ENCODE assay signal across 21 cellular contexts in genomic region chr11:117562111-117562510, GRCh38.
"Had no signal": no experiment of that assay in that cellular context is flagged by ENCODE, and none has a peak within 500 bp of the region (broad histone marks: within the 10 kb centered on the region; RNA-seq: fewer than 3 reads in every experiment).

No MANE protein-coding gene starts in this region.

- H3K36me3 Mint-ChIP-seq: activated CD8-positive, alpha-beta memory T cell treated with anti-CD3 and anti-CD28 coated beads, Interleukin-2, amount 10 ng/mL, durations not matched to agents 7 days and 5 days; activated naive CD4-positive, alpha-beta T cell treated with anti-CD3 and anti-CD28 coated beads, Interleukin-2, amount 50 U/mL, for 24 hours; stimulated activated memory B cell treated with anti-CD40 and anti-IgM and Interleukin-4, amounts not matched to agents 10 μg/mL and 1 μg/mL and 100 μg/mL, for 72 hours had no signal

- H3K9me3 Mint-ChIP-seq: activated naive CD4-positive, alpha-beta T cell treated with anti-CD3 and anti-CD28 coated beads, Interleukin-2, amount 50 U/mL, for 24 hours; activated T-helper 2 cell treated with anti-CD3 and anti-CD28 coated beads, Interferon-gamma antibody, Interleukin-2, Interleukin-4, amounts not matched to agents 10 μg/mL and 5 μg/mL and 100 μg/mL, durations not matched to agents 14 hours and 24 hours and 36 hours; central memory CD8-positive, alpha-beta T cell; nephron progenitor cell; stimulated activated memory B cell treated with anti-CD40 and anti-IgM and Interleukin-4, amounts not matched to agents 10 μg/mL and 1 μg/mL and 100 μg/mL, for 72 hours; T-helper 2 cell treated with Interferon-gamma antibody and Interleukin-4, amounts not matched to agents 5 μg/mL and 100 μg/mL, for 36 hours had no signal

- H3K27ac Mint-ChIP-seq: activated CD4-positive, alpha-beta T cell treated with anti-CD3 and anti-CD28 coated beads for 36 hours; activated CD8-positive, alpha-beta memory T cell treated with anti-CD3 and anti-CD28 coated beads, Interleukin-2, amount 10 ng/mL, durations not matched to agents 7 days and 5 days; activated CD8-positive, alpha-beta T cell treated with anti-CD3 and anti-CD28 coated beads, Interleukin-2, amount 10 ng/mL, durations not matched to agents 7 days and 5 days; activated naive CD4-positive, alpha-beta T cell treated with anti-CD3 and anti-CD28 coated beads, Interleukin-2, amount 50 U/mL, for 24 hours; activated T-helper 2 cell treated with anti-CD3 and anti-CD28 coated beads, Interferon-gamma antibody, Interleukin-2, Interleukin-4, amounts not matched to agents 10 μg/mL and 5 μg/mL and 100 μg/mL, durations not matched to agents 14 hours and 24 hours and 36 hours; nephron progenitor cell; stimulated activated memory B cell treated with anti-CD40 and anti-IgM and Interleukin-4, amounts not matched to agents 10 μg/mL and 1 μg/mL and 100 μg/mL, for 72 hours; T-helper 2 cell treated with Interferon-gamma antibody and Interleukin-4, amounts not matched to agents 5 μg/mL and 100 μg/mL, for 36 hours had no signal

- H3K4me1 Mint-ChIP-seq: activated CD4-positive, alpha-beta T cell treated with anti-CD3 and anti-CD28 coated beads for 36 hours; activated CD8-positive, alpha-beta memory T cell treated with anti-CD3 and anti-CD28 coated beads, Interleukin-2, amount 10 ng/mL, durations not matched to agents 7 days and 5 days; activated naive CD4-positive, alpha-beta T cell treated with anti-CD3 and anti-CD28 coated beads, Interleukin-2, amount 50 U/mL, for 24 hours; central memory CD8-positive, alpha-beta T cell; stimulated activated memory B cell treated with anti-CD40 and anti-IgM and Interleukin-4, amounts not matched to agents 10 μg/mL and 1 μg/mL and 100 μg/mL, for 72 hours had no signal

- DNase-seq: activated CD4-positive, alpha-beta T cell treated with anti-CD3 and anti-CD28 coated beads for 36 hours; activated CD4-positive, CD25-positive, alpha-beta regulatory T cell; activated CD8-positive, alpha-beta memory T cell treated with anti-CD3 and anti-CD28 coated beads, Interleukin-2, amount 10 ng/mL, durations not matched to agents 7 days and 5 days; activated CD8-positive, alpha-beta T cell treated with anti-CD3 and anti-CD28 coated beads, Interleukin-2, amount 10 ng/mL, durations not matched to agents 7 days and 5 days; activated T-cell treated with anti-CD3 and anti-CD28 coated beads, Interleukin-2, amount 50 U/mL, for 48 hours; dermis blood vessel endothelial cell; effector CD4-positive, alpha-beta T cell; left lung; nephron progenitor cell; ovary; retina; stimulated activated CD4-positive, alpha-beta T cell treated with anti-CD3 and anti-CD28 coated beads, Interleukin-4, amount 100 ng/mL, for 24 hours; T-helper 1 cell; trophoblast cell had no signal

- ATAC-seq: activated CD4-positive, alpha-beta T cell treated with anti-CD3 and anti-CD28 coated beads for 36 hours; activated CD8-positive, alpha-beta memory T cell treated with anti-CD3 and anti-CD28 coated beads, Interleukin-2, amount 10 ng/mL, durations not matched to agents 7 days and 5 days; activated CD8-positive, alpha-beta T cell treated with anti-CD3 and anti-CD28 coated beads, Interleukin-2, amount 10 ng/mL, durations not matched to agents 7 days and 5 days; left lung; mucosa of descending colon; sciatic nerve; stimulated activated memory B cell treated with anti-CD40 and anti-IgM and Interleukin-4, amounts not matched to agents 10 μg/mL and 1 μg/mL and 100 μg/mL, for 72 hours had no signal

- H3K4me3 Mint-ChIP-seq: activated CD4-positive, alpha-beta T cell treated with anti-CD3 and anti-CD28 coated beads for 36 hours; activated CD8-positive, alpha-beta memory T cell treated with anti-CD3 and anti-CD28 coated beads, Interleukin-2, amount 10 ng/mL, durations not matched to agents 7 days and 5 days; activated CD8-positive, alpha-beta T cell treated with anti-CD3 and anti-CD28 coated beads, Interleukin-2, amount 10 ng/mL, durations not matched to agents 7 days and 5 days; activated naive CD4-positive, alpha-beta T cell treated with anti-CD3 and anti-CD28 coated beads, Interleukin-2, amount 50 U/mL, for 24 hours; central memory CD8-positive, alpha-beta T cell; nephron progenitor cell; stimulated activated memory B cell treated with anti-CD40 and anti-IgM and Interleukin-4, amounts not matched to agents 10 μg/mL and 1 μg/mL and 100 μg/mL, for 72 hours; T-helper 2 cell treated with Interferon-gamma antibody and Interleukin-4, amounts not matched to agents 5 μg/mL and 100 μg/mL, for 36 hours had no signal
